Comparison of ENCODE assay signal across 18 cellular contexts in genomic region chr21:37863842-37864241, GRCh38. TPM values are rescaled to one million over a fixed set of nuclear protein-coding genes. Genes with fewer than 3 reads are reported as not detected.
DNase-seq lines count a peak whose midpoint lies in the region; ATAC-seq and TF ChIP-seq lines count a peak whose summit lies in the region.
"Had no signal": no experiment of that assay in that cellular context is flagged by ENCODE, and none has a peak within 500 bp of the region (broad histone marks: within the 10 kb centered on the region; RNA-seq: fewer than 3 reads in every experiment).

No MANE protein-coding gene starts in this region.

- H3K36me3 ChIP-seq in brain microvascular endothelial cell (replicated peaks), result no peaks in the 10 kb centered on the region
- no peaks in the 10 kb centered on the region for H3K36me3 ChIP-seq in mesenchymal stem cell (ENCODE audit: control insufficient read depth in 1 of 2, insufficient read depth in 2 of 2, low read depth in 1 of 2, low read length in 2 of 2)

- H3K4me1 ChIP-seq in mesenchymal stem cell (ENCODE audit: control insufficient read depth, insufficient read depth, low read depth, low read length), result peaks cover under 1% of the 10 kb centered on the region

- no peak overlapping the region for H2AFZ ChIP-seq in mesenchymal stem cell (ENCODE audit: low read depth, low read length)

- no peak overlapping the region for H3K4me2 ChIP-seq in mesenchymal stem cell (ENCODE audit: low read length, poor library complexity, severe bottlenecking)

- no peak overlapping the region for H2BK12ac ChIP-seq in mesenchymal stem cell (ENCODE audit: low read length in 2 of 2)

- peaks cover 0 to 8% of the 10 kb centered on the region in 2 donors for H3K27me3 Mint-ChIP-seq in stimulated activated naive B cell treated with anti-CD40 and anti-IgM and Interleukin-4, amounts not matched to agents 10 μg/mL and 1 μg/mL and 100 μg/mL, for 72 hours
- H3K27me3 Mint-ChIP-seq: activated CD8-positive, alpha-beta memory T cell treated with anti-CD3 and anti-CD28 coated beads, Interleukin-2, amount 10 ng/mL, durations not matched to agents 7 days and 5 days had no signal

- 6% methylated on average over 4 of the region's 5 CpGs for WGBS in mesenchymal stem cell

- H3K4me1 Mint-ChIP-seq in stimulated activated naive B cell treated with anti-CD40 and anti-IgM and Interleukin-4, amounts not matched to agents 10 μg/mL and 1 μg/mL and 100 μg/mL, for 72 hours, result peaks cover 12 to 15% of the 10 kb centered on the region in 2 donors
- H3K4me1 Mint-ChIP-seq: activated CD8-positive, alpha-beta memory T cell treated with anti-CD3 and anti-CD28 coated beads, Interleukin-2, amount 10 ng/mL, durations not matched to agents 7 days and 5 days had no signal

- H3K4me3 Mint-ChIP-seq in stimulated activated naive B cell treated with anti-CD40 and anti-IgM and Interleukin-4, amounts not matched to agents 10 μg/mL and 1 μg/mL and 100 μg/mL, for 72 hours, result no peak overlapping the region
- H3K4me3 Mint-ChIP-seq: activated CD8-positive, alpha-beta memory T cell treated with anti-CD3 and anti-CD28 coated beads, Interleukin-2, amount 10 ng/mL, durations not matched to agents 7 days and 5 days; naive B cell had no signal

- peak; percentile 69 for DNase-seq in EH (ENCODE audit: low read depth)
- peak; percentile 97 for DNase-seq in LHCN-M2 (ENCODE audit: low read depth)
- DNase-seq in brain microvascular endothelial cell, result peak; percentile 92
- peak; percentile 92 for DNase-seq in mesenchymal stem cell
- DNase-seq in activated CD8-positive, alpha-beta memory T cell treated with anti-CD3 and anti-CD28 coated beads for 24 hours, result no peak
- no peak for DNase-seq in germinal center (ENCODE audit: low spot score)
- DNase-seq in stimulated activated naive B cell treated with anti-CD40 and anti-IgM and Interleukin-4, amounts not matched to agents 10 μg/mL and 1 μg/mL and 100 μg/mL, for 72 hours, result no peak
- DNase-seq: activated CD8-positive, alpha-beta memory T cell treated with anti-CD3 and anti-CD28 coated beads, Interleukin-2, amount 10 ng/mL, durations not matched to agents 7 days and 5 days; activated gamma-delta T cell; left colon; naive B cell; NCI-H1930; NCI-H510A; PC-3 had no signal

- ATAC-seq in HG03442 (IDR thresholded peaks at IDR 0.05; ENCODE audit: unreplicated experiment), result no peak
- ATAC-seq in stimulated activated naive B cell treated with anti-CD40 and anti-IgM and Interleukin-4, amounts not matched to agents 10 μg/mL and 1 μg/mL and 100 μg/mL, for 72 hours (replicated peaks), result no peak
- ATAC-seq: activated CD8-positive, alpha-beta memory T cell treated with anti-CD3 and anti-CD28 coated beads, Interleukin-2, amount 10 ng/mL, durations not matched to agents 7 days and 5 days; left colon; PC-3 had no signal

- no peak overlapping the region for H3K14ac ChIP-seq in mesenchymal stem cell (ENCODE audit: low read length in 2 of 2)

- H3K9me3 ChIP-seq in mesenchymal stem cell (ENCODE audit: control insufficient read depth, low read length), result peaks cover 7% of the 10 kb centered on the region

- H3K23ac ChIP-seq in mesenchymal stem cell (ENCODE audit: low read length in 2 of 2), result no peak overlapping the region

- H2BK120ac ChIP-seq in mesenchymal stem cell (ENCODE audit: low read depth, low read length), result no peak overlapping the region

- H2BK5ac ChIP-seq in mesenchymal stem cell (ENCODE audit: low read depth, low read length, poor library complexity, severe bottlenecking), result no peak overlapping the region

- no peaks in the 10 kb centered on the region for H3K9me3 Mint-ChIP-seq in stimulated activated naive B cell treated with anti-CD40 and anti-IgM and Interleukin-4, amounts not matched to agents 10 μg/mL and 1 μg/mL and 100 μg/mL, for 72 hours

- peaks cover 4% of the 10 kb centered on the region for H3K79me1 ChIP-seq in mesenchymal stem cell (replicated peaks; ENCODE audit: low read length, poor library complexity, severe bottlenecking)

- H3K27ac ChIP-seq in brain microvascular endothelial cell (peak overlapping the region; percentile 4), mesenchymal stem cell (ENCODE audit: low read length, poor library complexity, severe bottlenecking) (no peak overlapping the region)
- H3K27ac ChIP-seq: VCaP had no signal

- H2BK15ac ChIP-seq in mesenchymal stem cell (ENCODE audit: low read depth, poor library complexity, severe bottlenecking), result no peak overlapping the region

- peak overlapping the region; percentile 25 for H2AK5ac ChIP-seq in mesenchymal stem cell (ENCODE audit: low read length, severe bottlenecking)

- no peak overlapping the region for H3K4me3 ChIP-seq in brain microvascular endothelial cell (ENCODE audit: low read depth, low read length)
- no peak overlapping the region for H3K4me3 ChIP-seq in mesenchymal stem cell (ENCODE audit: insufficient read depth in 1 of 2, low read depth in 1 of 2, low read length in 2 of 2)

- H3K9ac ChIP-seq in mesenchymal stem cell (ENCODE audit: low read length), result no peak overlapping the region

- in situ Hi-C loops in brain microvascular endothelial cell (cut with HindIII; ENCODE audit: low pct_ligation_motif_present, low sequenced_read_pairs), result no loop called here

- no peak overlapping the region for H3K27ac Mint-ChIP-seq in stimulated activated naive B cell treated with anti-CD40 and anti-IgM and Interleukin-4, amounts not matched to agents 10 μg/mL and 1 μg/mL and 100 μg/mL, for 72 hours
- H3K27ac Mint-ChIP-seq: activated CD8-positive, alpha-beta memory T cell treated with anti-CD3 and anti-CD28 coated beads, Interleukin-2, amount 10 ng/mL, durations not matched to agents 7 days and 5 days; naive B cell had no signal

- H4K8ac ChIP-seq in mesenchymal stem cell (ENCODE audit: low read length), result no peak overlapping the region

- H3K4ac ChIP-seq in mesenchymal stem cell (ENCODE audit: low read depth in 1 of 2, low read length in 2 of 2), result peak overlapping the region in 1 of 2 experiments; percentile 69

- peak overlapping the region; percentile 5 for H4K91ac ChIP-seq in mesenchymal stem cell (ENCODE audit: low read length)

- H3K18ac ChIP-seq in mesenchymal stem cell (ENCODE audit: low read depth in 1 of 2, low read length in 2 of 2), result peak overlapping the region in 1 of 2 experiments; percentile 69

- no peaks in the 10 kb centered on the region for H3K36me3 Mint-ChIP-seq in stimulated activated naive B cell treated with anti-CD40 and anti-IgM and Interleukin-4, amounts not matched to agents 10 μg/mL and 1 μg/mL and 100 μg/mL, for 72 hours
- H3K36me3 Mint-ChIP-seq: activated CD8-positive, alpha-beta memory T cell treated with anti-CD3 and anti-CD28 coated beads, Interleukin-2, amount 10 ng/mL, durations not matched to agents 7 days and 5 days; naive B cell had no signal

- no peaks in the 10 kb centered on the region for H3K27me3 ChIP-seq in brain microvascular endothelial cell (replicated peaks)
- H3K27me3 ChIP-seq in mesenchymal stem cell (ENCODE audit: control insufficient read depth in 1 of 2, insufficient read depth in 1 of 2, low read length in 2 of 2), result peaks cover 0 to 37% of the 10 kb centered on the region in 2 experiments

- TF ChIP-seq CTCF in brain microvascular endothelial cell (IDR thresholded peaks at IDR 0.05; ENCODE audit: low read depth, low read length, missing control alignments), result no peak

RNA-seq across cellular contexts. Expression of gene KCNJ6, which starts 52.4 kb away (rescaled TPM):
- 12.9 and 18.9 TPM in 2 replicates for total RNA-seq in LHCN-M2 (2014; rRNA removed)
- polyA plus RNA-seq in LHCN-M2 (2012), result 17.8 TPM
- 4.6 TPM for polyA plus RNA-seq in mesenchymal stem cell (2013, experiment 1 of 2)
- 5.0 TPM for polyA plus RNA-seq in mesenchymal stem cell (2013, experiment 2 of 2)
- total RNA-seq: activated CD8-positive, alpha-beta memory T cell treated with anti-CD3 and anti-CD28 coated beads, Interleukin-2, amount 10 ng/mL, durations not matched to agents 7 days and 5 days; HT-29; PC-3 had no signal
- polyA plus RNA-seq: aorta had no signal

Comparison
In these comparisons a context has a peak if more than half of its experiments do, and no peak if none do; other contexts are left out.
1. DNase-seq: peak in EH (single experiment), LHCN-M2 (single experiment), brain microvascular endothelial cell (single experiment) and mesenchymal stem cell (single experiment); none in activated CD8-positive, alpha-beta memory T cell treated with anti-CD3 and anti-CD28 coated beads for 24 hours (single experiment), germinal center (single experiment) and stimulated activated naive B cell treated with anti-CD40 and anti-IgM and Interleukin-4, amounts not matched to agents 10 μg/mL and 1 μg/mL and 100 μg/mL, for 72 hours (single experiment).